In the genomic region with DNA sequence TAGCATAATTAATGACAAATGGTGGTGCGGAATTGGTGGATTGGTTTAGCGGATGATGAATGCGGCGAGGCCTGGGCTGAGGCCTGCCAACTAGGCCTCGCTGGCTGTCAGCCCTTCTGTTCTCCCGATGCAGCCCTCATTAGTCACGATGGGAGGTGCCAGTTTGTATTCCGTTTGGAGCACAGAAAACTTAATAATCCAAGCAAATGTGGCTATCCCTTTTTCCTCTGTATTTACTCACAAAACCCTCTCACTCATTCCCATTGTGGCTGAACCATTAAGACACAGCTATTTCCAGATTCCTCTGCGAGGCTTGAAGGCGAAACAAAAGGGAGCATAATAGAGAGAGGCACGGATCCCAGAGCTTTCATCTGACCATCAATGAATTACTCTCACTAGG, we compare ENCODE assay signal across 14 cellular contexts.
DNase-seq lines count a peak whose midpoint lies in the region; ATAC-seq and TF ChIP-seq lines count a peak whose summit lies in the region.
"Had no signal": no experiment of that assay in that cellular context is flagged by ENCODE, and none has a peak within 500 bp of the region (broad histone marks: within the 10 kb centered on the region; RNA-seq: fewer than 3 reads in every experiment).

No MANE protein-coding gene starts in this region.

- DNase-seq in NCI-H1092 treated with DMSO at 0.1 percent for 48 hours (lab: John Stamatoyannopoulos, UW) (peak; percentile 16), NCI-H1092 (lab: John Stamatoyannopoulos, UW) (no peak), anterior cingulate cortex (lab: John Stamatoyannopoulos, UW) (peak in 52 of 58 donors; percentile 23 to 86 (median 62)), hippocampal formation (lab: John Stamatoyannopoulos, UW) (peak; percentile 64 to 89), GM10266 (ENCODE audit: extremely low spot score) (no peak)
- no peak for DNase-seq in CD8-positive, alpha-beta T cell
- DNase-seq: activated CD4-positive, alpha-beta T cell treated with anti-CD3 and anti-CD28 coated beads for 48 hours; central memory CD4-positive, alpha-beta T cell; heart right ventricle; NCI-H1048 had no signal

- TF ChIP-seq CTCF in CD8-positive, alpha-beta T cell (IDR thresholded peaks at IDR 0.05) = no peak
- no peak for TF ChIP-seq CTCF in GM10266 (IDR thresholded peaks at IDR 0.05; ENCODE audit: control insufficient read depth, insufficient read depth, low read depth, missing control alignments)

- H3K27ac ChIP-seq in CD8-positive, alpha-beta T cell (ENCODE audit: low read depth, low read length) = no peak overlapping the region
- H3K27ac ChIP-seq: heart right ventricle had no signal

- H3K36me3 Mint-ChIP-seq in CD8-positive, alpha-beta T cell = peaks cover 3% of the 10 kb centered on the region

- H3K4me3 ChIP-seq in skeletal muscle satellite cell (ENCODE audit: low read length) = no peak overlapping the region
- no peak overlapping the region for H3K4me3 ChIP-seq in CD8-positive, alpha-beta T cell (ENCODE audit: low read depth, low read length)
- H3K4me3 ChIP-seq: heart right ventricle, lung had no signal

- ATAC-seq in GM21390 (IDR thresholded peaks at IDR 0.05; ENCODE audit: unreplicated experiment) = no peak
- no peak for ATAC-seq in CD8-positive, alpha-beta T cell
- ATAC-seq: heart right ventricle had no signal

- POLR2A ChIA-PET in CD8-positive, alpha-beta T cell (lab: Charles Lee) = no interaction called here

- H3K4me2 ChIP-seq in skeletal muscle satellite cell (ENCODE audit: low read length) = no peak overlapping the region

- no peak overlapping the region for H3K4me3 Mint-ChIP-seq in CD8-positive, alpha-beta T cell

- H3K9ac ChIP-seq in skeletal muscle satellite cell (ENCODE audit: low read depth, low read length) = peak overlapping the region; percentile 55

- H3K36me3 ChIP-seq in skeletal muscle satellite cell (ENCODE audit: insufficient read depth, low read length) = no peaks in the 10 kb centered on the region
- no peaks in the 10 kb centered on the region for H3K36me3 ChIP-seq in CD8-positive, alpha-beta T cell (ENCODE audit: insufficient read depth, low read length)

- H3K9me3 ChIP-seq in skeletal muscle satellite cell (replicated peaks; ENCODE audit: low read length) = no peaks in the 10 kb centered on the region
- no peaks in the 10 kb centered on the region for H3K9me3 ChIP-seq in CD8-positive, alpha-beta T cell (ENCODE audit: low read length)
- H3K9me3 ChIP-seq: heart right ventricle had no signal

- no peaks in the 10 kb centered on the region for H3K9me3 Mint-ChIP-seq in CD8-positive, alpha-beta T cell
- H3K9me3 Mint-ChIP-seq: activated T-helper 2 cell treated with anti-CD3 and anti-CD28 coated beads, Interferon-gamma antibody, Interleukin-2, Interleukin-4, amounts not matched to agents 10 μg/mL and 5 μg/mL and 100 μg/mL, durations not matched to agents 14 hours and 24 hours and 36 hours had no signal

- no peaks in the 10 kb centered on the region for H3K27me3 ChIP-seq in skeletal muscle satellite cell (ENCODE audit: control insufficient read depth, insufficient read depth, low read length)
- H3K27me3 ChIP-seq in CD8-positive, alpha-beta T cell (ENCODE audit: insufficient read depth, low read length) = no peaks in the 10 kb centered on the region
- H3K27me3 ChIP-seq: heart right ventricle had no signal

- H3K4me1 Mint-ChIP-seq in CD8-positive, alpha-beta T cell (ENCODE audit: low read depth) = peaks cover 31% of the 10 kb centered on the region

- no peak overlapping the region for H3K27ac Mint-ChIP-seq in CD8-positive, alpha-beta T cell
- H3K27ac Mint-ChIP-seq: activated T-helper 2 cell treated with anti-CD3 and anti-CD28 coated beads, Interferon-gamma antibody, Interleukin-2, Interleukin-4, amounts not matched to agents 10 μg/mL and 5 μg/mL and 100 μg/mL, durations not matched to agents 14 hours and 24 hours and 36 hours had no signal

- intact Hi-C loops in CD8-positive, alpha-beta T cell (cut with DNase I, micrococcal nuclease) = no loop called here

- peaks cover 33% of the 10 kb centered on the region for H3K4me1 ChIP-seq in skeletal muscle satellite cell (ENCODE audit: control insufficient read depth, insufficient read depth, low read length)
- peaks cover 6% of the 10 kb centered on the region for H3K4me1 ChIP-seq in CD8-positive, alpha-beta T cell (ENCODE audit: insufficient read depth, low read length)

- CTCF ChIA-PET in CD8-positive, alpha-beta T cell (lab: Charles Lee) = interaction anchor here (1.3 kb wide), 1 partner anchor 51 kb away, joined by 3 read pairs; no protein-coding TSS in a partner anchor

- H3K27me3 Mint-ChIP-seq in CD8-positive, alpha-beta T cell (ENCODE audit: low read depth) = no peaks in the 10 kb centered on the region

Comparison
In these comparisons a context has a peak if more than half of its experiments do, and no peak if none do; other contexts are left out.
1. DNase-seq: peak in NCI-H1092 treated with DMSO at 0.1 percent for 48 hours (single experiment), anterior cingulate cortex (52 of 58) and hippocampal formation (2 of 2); none in NCI-H1092 (single experiment), CD8-positive, alpha-beta T cell (0 of 7) and GM10266 (single experiment).